ENCODE assay signal across 1 cellular context in genomic region chr5:67163231-67163756, GRCh38.
A peak's percentile ranks its signal among the peaks of the same experiment; 100 is the strongest.
TF ChIP-seq lines count a peak whose summit lies in the region.

No MANE protein-coding gene starts in this region.

TF ChIP-seq in K562, 482 proteins besides CTCF, POLR2A, EP300 and RAD21:
- no peak for TF ChIP-seq ARID3A (IDR thresholded peaks at IDR 0.05; ENCODE audit: borderline replicate concordance, low read depth, low read length)
- peak; percentile 30; the same call in 1 of the 2 replicates for TF ChIP-seq POLR2G (IDR thresholded peaks at IDR 0.05; ENCODE audit: low read depth, low read length)
- TF ChIP-seq TAF9B (IDR thresholded peaks at IDR 0.05; ENCODE audit: partially characterized antibody): no peak
